In the genomic region with DNA sequence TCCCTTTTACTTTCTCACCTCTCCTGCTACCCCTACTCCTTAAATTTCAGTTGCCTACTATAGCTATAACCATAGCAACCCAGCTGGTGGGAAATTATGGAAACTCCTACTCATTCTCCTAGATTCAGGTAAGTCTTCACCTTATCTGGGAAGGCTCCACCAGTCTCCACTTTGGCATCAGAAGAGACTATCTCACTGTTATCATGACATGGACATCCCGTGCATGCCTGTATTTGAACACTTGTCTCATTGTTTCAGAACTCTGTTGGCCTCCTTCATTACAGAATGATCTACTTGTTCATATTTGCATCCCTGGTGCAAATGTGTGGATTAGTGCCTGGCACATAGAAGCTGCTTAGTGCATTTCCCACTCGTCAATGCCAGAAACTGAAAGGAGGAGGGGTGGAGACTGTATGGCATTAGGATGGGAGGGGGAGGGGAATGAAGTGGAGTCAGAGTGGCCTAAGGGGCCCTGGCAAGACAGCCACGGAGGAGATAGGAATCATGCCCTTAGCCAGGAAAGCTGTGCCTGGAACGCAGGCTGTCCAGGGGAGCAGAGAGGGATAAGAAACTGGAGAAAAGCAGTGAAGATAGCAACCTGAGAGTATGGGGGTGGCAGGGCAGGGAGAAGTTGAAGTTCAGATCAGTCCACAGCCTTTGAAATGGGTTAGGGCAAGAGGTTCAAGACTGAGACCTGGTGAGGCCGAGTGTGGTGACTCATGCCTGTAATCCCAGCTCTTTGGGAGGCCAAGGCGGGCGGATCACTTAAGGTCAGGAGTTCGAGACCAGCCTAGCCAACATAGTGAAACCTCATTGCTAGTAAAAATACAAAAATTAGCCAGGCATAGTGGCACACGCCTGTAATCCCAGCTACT, we compare ENCODE assay signal across 8 cellular contexts. TPM values are rescaled to one million over a fixed set of nuclear protein-coding genes. Genes with fewer than 3 reads are reported as not detected.
DNase-seq lines count a peak whose midpoint lies in the region; ATAC-seq, FAIRE-seq and TF ChIP-seq lines count a peak whose summit lies in the region.

No MANE protein-coding gene starts in this region.

- peaks cover 8% of the 10 kb centered on the region for H3K4me1 Mint-ChIP-seq in activated naive CD8-positive, alpha-beta T cell treated with anti-CD3 and anti-CD28 coated beads, Interleukin-2, amount 50 U/mL, for 24 hours

- H3K4me3 ChIP-seq in lower lobe of right lung (no peak overlapping the region), tibial artery (no peak overlapping the region)

- H3K36me3 ChIP-seq in lower lobe of right lung (no peaks in the 10 kb centered on the region), tibial artery (no peaks in the 10 kb centered on the region)

- no peaks in the 10 kb centered on the region for H3K9me3 Mint-ChIP-seq in activated naive CD8-positive, alpha-beta T cell treated with anti-CD3 and anti-CD28 coated beads, Interleukin-2, amount 50 U/mL, for 24 hours

- H3K9me3 ChIP-seq in lower lobe of right lung (no peaks in the 10 kb centered on the region), tibial artery (no peaks in the 10 kb centered on the region)

- intact Hi-C loops in lower lobe of right lung (cut with DNase I) = loop anchor here (5.0 kb wide), 1 partner anchor 360 kb away; a partner anchor contains a TSS
- intact Hi-C loops in tibial artery (cut with DNase I; ENCODE audit: low total_unique reads) = loop anchor here (5.0 kb wide), 1 partner anchor 115 kb away; no protein-coding TSS in a partner anchor

- H3K4me1 ChIP-seq in lower lobe of right lung (peaks cover 9% of the 10 kb centered on the region), tibial artery (peaks cover 0 to 7% (median 3%) of the 10 kb centered on the region in 4 donors)

- no peak for ATAC-seq in activated naive CD8-positive, alpha-beta T cell treated with anti-CD3 and anti-CD28 coated beads, Interleukin-2, amount 50 U/mL, for 24 hours
- ATAC-seq in lower lobe of right lung = peak; percentile 23 to 27
- no peak for ATAC-seq in HG03139 (IDR thresholded peaks at IDR 0.05; ENCODE audit: unreplicated experiment)

- H3K27me3 Mint-ChIP-seq in activated naive CD8-positive, alpha-beta T cell treated with anti-CD3 and anti-CD28 coated beads, Interleukin-2, amount 50 U/mL, for 24 hours = peaks cover 28% of the 10 kb centered on the region

- no peak overlapping the region for H3K27ac Mint-ChIP-seq in activated naive CD8-positive, alpha-beta T cell treated with anti-CD3 and anti-CD28 coated beads, Interleukin-2, amount 50 U/mL, for 24 hours

- no peak overlapping the region for H3K27ac ChIP-seq in lower lobe of right lung
- no peak overlapping the region for H3K27ac ChIP-seq in tibial artery

- TF ChIP-seq CTCF in lower lobe of right lung (IDR thresholded peaks at IDR 0.05) = no peak
- TF ChIP-seq CTCF in tibial artery (IDR thresholded peaks at IDR 0.05) = no peak

- no peaks in the 10 kb centered on the region for H3K36me3 Mint-ChIP-seq in activated naive CD8-positive, alpha-beta T cell treated with anti-CD3 and anti-CD28 coated beads, Interleukin-2, amount 50 U/mL, for 24 hours (ENCODE audit: low read depth)

- DNase-seq in COLO829 (ENCODE audit: low spot score) (peak; percentile 40), HTR-8/SVneo (ENCODE audit: insufficient read length, low spot score) (no peak), lower lobe of right lung (no peak), NCI-H1092 (lab: John Stamatoyannopoulos, UW) (no peak), RKO (ENCODE audit: low spot score) (no peak), tibial artery (no peak)
- DNase-seq in activated naive CD8-positive, alpha-beta T cell treated with anti-CD3 and anti-CD28 coated beads, Interleukin-2, amount 50 U/mL, for 24 hours = no peak

- FAIRE-seq in HTR-8/SVneo (lab: Jason Lieb, UNC) = peak; percentile 33

- H3K27me3 ChIP-seq in lower lobe of right lung (ENCODE audit: low read depth) (peaks cover 5% of the 10 kb centered on the region), tibial artery (peaks cover 0 to 3% of the 10 kb centered on the region in 2 donors)

- peak overlapping the region; percentile 51 for H3K4me3 Mint-ChIP-seq in activated naive CD8-positive, alpha-beta T cell treated with anti-CD3 and anti-CD28 coated beads, Interleukin-2, amount 50 U/mL, for 24 hours

RNA-seq across cellular contexts. Expression of a gene that starts 53.8 kb away (rescaled TPM):
- total RNA-seq in lower lobe of right lung = 187 TPM

Comparison
In these comparisons a context has a peak if more than half of its experiments do, and no peak if none do; other contexts are left out.
1. ATAC-seq: peak in lower lobe of right lung (2 of 2); none in activated naive CD8-positive, alpha-beta T cell treated with anti-CD3 and anti-CD28 coated beads, Interleukin-2, amount 50 U/mL, for 24 hours (single experiment) and HG03139 (single experiment).